Comparison of ENCODE assay signal across 22 cellular contexts in the genomic region with DNA sequence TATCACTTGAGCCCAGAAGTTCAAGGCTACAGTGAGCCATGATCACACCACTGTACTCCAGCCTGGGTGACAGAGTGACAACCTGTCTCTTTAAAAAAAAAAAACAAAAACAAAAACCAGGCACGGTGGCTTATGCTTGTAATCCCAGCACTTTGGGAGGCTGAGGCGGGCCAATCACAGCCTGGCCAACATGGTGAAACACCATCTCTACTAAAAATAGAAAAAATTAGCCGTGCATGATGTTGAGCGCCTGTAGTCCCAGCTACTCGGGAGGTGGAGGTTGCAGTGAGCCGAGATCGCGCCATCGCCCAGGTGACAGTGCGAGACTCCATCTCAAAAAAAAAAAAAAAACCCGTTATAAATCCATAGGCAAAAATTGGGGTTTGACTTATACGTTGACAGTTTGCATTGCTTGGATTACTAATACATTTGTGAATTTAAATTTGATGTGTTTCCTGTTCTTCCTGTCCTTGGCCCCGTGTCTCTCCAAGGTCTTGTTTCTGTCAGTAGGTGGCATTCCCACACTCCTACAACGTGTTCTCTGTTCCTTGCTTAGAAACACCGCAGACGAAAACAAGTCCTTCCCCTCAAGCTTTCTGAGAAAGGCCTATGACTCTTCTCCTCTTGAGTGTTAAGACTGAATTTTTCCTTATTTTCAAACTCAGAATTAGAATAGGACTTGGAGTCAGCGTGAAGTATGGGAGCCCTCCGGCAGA.
DNase-seq lines count a peak whose midpoint lies in the region; ATAC-seq and TF ChIP-seq lines count a peak whose summit lies in the region.
"Had no signal": no experiment of that assay in that cellular context is flagged by ENCODE, and none has a peak within 500 bp of the region (broad histone marks: within the 10 kb centered on the region; RNA-seq: fewer than 3 reads in every experiment).

No MANE protein-coding gene starts in this region.

- H3K27me3 ChIP-seq in neural progenitor cell = no peaks in the 10 kb centered on the region
- H3K27me3 ChIP-seq: ascending aorta; BLaER1 treated with 17β-estradiol and CSF1 and Interleukin-3, amounts not matched to agents 10 nM and 100 nM had no signal

- no peaks in the 10 kb centered on the region for H3K27me3 Mint-ChIP-seq in activated CD4-positive, alpha-beta T cell treated with anti-CD3 and anti-CD28 coated beads for 36 hours
- no peaks in the 10 kb centered on the region for H3K27me3 Mint-ChIP-seq in IgD-negative memory B cell
- H3K27me3 Mint-ChIP-seq in dendritic cell treated with granulocyte-macrophage colony-stimulating factor and Interleukin-4, amounts not matched to agents 40 ng/mL and 50 ng/mL, for 4 days = no peaks in the 10 kb centered on the region
- H3K27me3 Mint-ChIP-seq in neural progenitor cell (ENCODE audit: insufficient read depth, low read depth) = peaks cover 2% of the 10 kb centered on the region
- H3K27me3 Mint-ChIP-seq: activated B cell treated with CpG ODN at 0.5 μM for 24 hours, T-helper 17 cell had no signal

- H3K4me2 ChIP-seq in neural progenitor cell = no peak overlapping the region
- H3K4me2 ChIP-seq: BLaER1 treated with 17β-estradiol and CSF1 and Interleukin-3, amounts not matched to agents 10 nM and 100 nM had no signal

- H3K4me1 Mint-ChIP-seq in activated CD4-positive, alpha-beta T cell treated with anti-CD3 and anti-CD28 coated beads for 36 hours = no peaks in the 10 kb centered on the region
- H3K4me1 Mint-ChIP-seq in IgD-negative memory B cell (no peaks in the 10 kb centered on the region), neural progenitor cell (peaks cover 2% of the 10 kb centered on the region)
- H3K4me1 Mint-ChIP-seq in dendritic cell treated with granulocyte-macrophage colony-stimulating factor and Interleukin-4, amounts not matched to agents 40 ng/mL and 50 ng/mL, for 4 days (ENCODE audit: low read depth) = peaks cover 52% of the 10 kb centered on the region
- H3K4me1 Mint-ChIP-seq: activated B cell treated with CpG ODN at 0.5 μM for 24 hours had no signal

- H3K27ac Mint-ChIP-seq in activated CD4-positive, alpha-beta T cell treated with anti-CD3 and anti-CD28 coated beads for 36 hours = peak overlapping the region; percentile 17
- peak overlapping the region in 2 of 3 donors; percentile 28 to 39 for H3K27ac Mint-ChIP-seq in IgD-negative memory B cell
- peak overlapping the region; percentile 69 for H3K27ac Mint-ChIP-seq in dendritic cell treated with granulocyte-macrophage colony-stimulating factor and Interleukin-4, amounts not matched to agents 40 ng/mL and 50 ng/mL, for 4 days
- H3K27ac Mint-ChIP-seq in neural progenitor cell = peak overlapping the region; percentile 78

- no peaks in the 10 kb centered on the region for H3K79me2 ChIP-seq in neural progenitor cell (ENCODE audit: low read depth)

- CTCF ChIA-PET in activated CD4-positive, alpha-beta T cell treated with anti-CD3 and anti-CD28 coated beads for 36 hours (lab: Charles Lee) = interaction anchor here (0.6 kb wide), 1 partner anchor 1140 kb away, joined by 3 read pairs; no protein-coding TSS in a partner anchor

- DNase-seq in activated CD4-positive, alpha-beta T cell treated with anti-CD3 and anti-CD28 coated beads for 36 hours = no peak
- DNase-seq in activated CD4-positive, alpha-beta T cell treated with anti-CD3 and anti-CD28 coated beads for 1 hour = no peak
- DNase-seq in neural progenitor cell (ENCODE audit: low spot score) (no peak), OCI-M2 (lab: John Stamatoyannopoulos, UW; ENCODE audit: unreplicated experiment) (no peak), NCI-H82 (lab: John Stamatoyannopoulos, UW) (no peak), putamen (ENCODE audit: low spot score) (no peak)
- DNase-seq: activated B cell treated with CpG ODN at 0.5 μM for 24 hours; activated gamma-delta T cell; cortex of kidney; DMS79; GM23248; KBM-7; NCI-H1092; RPMI8226; stimulated activated naive CD4-positive, alpha-beta T cell; T-helper 17 cell; trophoblast cell had no signal

- ATAC-seq in activated CD4-positive, alpha-beta T cell treated with anti-CD3 and anti-CD28 coated beads for 36 hours = no peak
- ATAC-seq: T-helper 17 cell had no signal

- peaks cover 10% of the 10 kb centered on the region for H4K20me1 ChIP-seq in neural progenitor cell (ENCODE audit: low read depth)

- no peak overlapping the region for H3K4me3 ChIP-seq in neural progenitor cell
- H3K4me3 ChIP-seq: ascending aorta; BLaER1 treated with 17β-estradiol and CSF1 and Interleukin-3, amounts not matched to agents 10 nM and 100 nM; GM23248; prostate gland had no signal

- no peaks in the 10 kb centered on the region for H3K36me3 ChIP-seq in neural progenitor cell

- no peak for TF ChIP-seq CTCF in neural progenitor cell (IDR thresholded peaks at IDR 0.05)

- H3K36me3 Mint-ChIP-seq in activated CD4-positive, alpha-beta T cell treated with anti-CD3 and anti-CD28 coated beads for 36 hours (ENCODE audit: low read depth) = peaks cover 76% of the 10 kb centered on the region
- H3K36me3 Mint-ChIP-seq in IgD-negative memory B cell (peaks cover 9% of the 10 kb centered on the region), neural progenitor cell (peaks cover 62% of the 10 kb centered on the region)
- peaks cover 100% of the 10 kb centered on the region for H3K36me3 Mint-ChIP-seq in dendritic cell treated with granulocyte-macrophage colony-stimulating factor and Interleukin-4, amounts not matched to agents 40 ng/mL and 50 ng/mL, for 4 days (ENCODE audit: low read depth)

- POLR2A ChIA-PET in activated CD4-positive, alpha-beta T cell treated with anti-CD3 and anti-CD28 coated beads for 36 hours (lab: Charles Lee) = no interaction called here

- no peaks in the 10 kb centered on the region for H3K9me3 Mint-ChIP-seq in activated CD4-positive, alpha-beta T cell treated with anti-CD3 and anti-CD28 coated beads for 36 hours (ENCODE audit: low read depth)
- no peaks in the 10 kb centered on the region for H3K9me3 Mint-ChIP-seq in IgD-negative memory B cell
- H3K9me3 Mint-ChIP-seq in dendritic cell treated with granulocyte-macrophage colony-stimulating factor and Interleukin-4, amounts not matched to agents 40 ng/mL and 50 ng/mL, for 4 days = no peaks in the 10 kb centered on the region
- H3K9me3 Mint-ChIP-seq in neural progenitor cell = no peaks in the 10 kb centered on the region
- H3K9me3 Mint-ChIP-seq: activated B cell treated with CpG ODN at 0.5 μM for 24 hours had no signal

- no peak overlapping the region for H2AFZ ChIP-seq in neural progenitor cell (replicated peaks)
- H2AFZ ChIP-seq: GM23248 had no signal

- no peaks in the 10 kb centered on the region for H3F3A ChIP-seq in neural progenitor cell (ENCODE audit: low read depth)

- H3K9me3 ChIP-seq in neural progenitor cell (ENCODE audit: low read depth) = no peaks in the 10 kb centered on the region
- H3K9me3 ChIP-seq: ascending aorta; BLaER1 treated with 17β-estradiol and CSF1 and Interleukin-3, amounts not matched to agents 10 nM and 100 nM; prostate gland had no signal

- no peaks in the 10 kb centered on the region for H3K4me1 ChIP-seq in neural progenitor cell
- H3K4me1 ChIP-seq: ascending aorta, prostate gland had no signal

- intact Hi-C loops in activated CD4-positive, alpha-beta T cell treated with anti-CD3 and anti-CD28 coated beads for 36 hours (cut with DNase I, micrococcal nuclease) = no loop called here
- intact Hi-C loops in dendritic cell treated with granulocyte-macrophage colony-stimulating factor and Interleukin-4, amounts not matched to agents 40 ng/mL and 50 ng/mL, for 4 days (cut with micrococcal nuclease) = no loop called here

- H3K4me3 Mint-ChIP-seq in activated CD4-positive, alpha-beta T cell treated with anti-CD3 and anti-CD28 coated beads for 36 hours = no peak overlapping the region
- H3K4me3 Mint-ChIP-seq in IgD-negative memory B cell (no peak overlapping the region), neural progenitor cell (no peak overlapping the region)
- H3K4me3 Mint-ChIP-seq in dendritic cell treated with granulocyte-macrophage colony-stimulating factor and Interleukin-4, amounts not matched to agents 40 ng/mL and 50 ng/mL, for 4 days = no peak overlapping the region
- H3K4me3 Mint-ChIP-seq: activated B cell treated with CpG ODN at 0.5 μM for 24 hours had no signal

- H3K27ac ChIP-seq in neural progenitor cell = no peak overlapping the region
- H3K27ac ChIP-seq: ascending aorta, GM23248, prostate gland had no signal

- H3K9ac ChIP-seq in neural progenitor cell = no peak overlapping the region
- H3K9ac ChIP-seq: BLaER1 treated with 17β-estradiol and CSF1 and Interleukin-3, amounts not matched to agents 10 nM and 100 nM; GM23248 had no signal

Comparison
In these comparisons a context has a peak if more than half of its experiments do, and no peak if none do; other contexts are left out.
1. H3K27ac Mint-ChIP-seq: peak in every context shown above with its lines; median percentile 78 in neural progenitor cell; 69 in dendritic cell treated with granulocyte-macrophage colony-stimulating factor and Interleukin-4, amounts not matched to agents 40 ng/mL and 50 ng/mL, for 4 days; 34 in IgD-negative memory B cell; 17 in activated CD4-positive, alpha-beta T cell treated with anti-CD3 and anti-CD28 coated beads for 36 hours.